Comparison of ENCODE assay signal across 15 cellular contexts in genomic region chr6:90074161-90074560, GRCh38.
DNase-seq lines count a peak whose midpoint lies in the region; ATAC-seq and TF ChIP-seq lines count a peak whose summit lies in the region.
"Had no signal": no experiment of that assay in that cellular context is flagged by ENCODE, and none has a peak within 500 bp of the region (broad histone marks: within the 10 kb centered on the region; RNA-seq: fewer than 3 reads in every experiment).

No MANE protein-coding gene starts in this region.

- no peaks in the 10 kb centered on the region for H3K79me1 ChIP-seq in IMR-90 (ENCODE audit: low read depth in 1 of 2, low read length in 2 of 2)

- peaks cover 7% of the 10 kb centered on the region for H3F3A ChIP-seq in neural progenitor cell (ENCODE audit: low read depth)

- TF ChIP-seq CTCF in IMR-90 (conservative IDR thresholded peaks at IDR 0.05; ENCODE audit: low read depth, low read length) (no peak), endodermal cell (conservative IDR thresholded peaks at IDR 0.05) (no peak), neural progenitor cell (IDR thresholded peaks at IDR 0.05) (no peak), GM13976 (IDR thresholded peaks at IDR 0.05; ENCODE audit: borderline replicate concordance, control extremely low read depth, extremely low read depth, insufficient read depth, missing control alignments) (no peak), GM20000 (IDR thresholded peaks at IDR 0.05; ENCODE audit: extremely low read depth, missing control alignments) (no peak)

- in situ Hi-C loops in IMR-90 (cut with MboI; ENCODE audit: low sequenced_read_pairs) (no loop called here), GM13976 (cut with MboI; ENCODE audit: low sequenced_read_pairs, unreplicated experiment) (no loop called here)

- H4K8ac ChIP-seq in IMR-90 (ENCODE audit: low read depth in 2 of 2, low read length in 2 of 2): no peak overlapping the region

- TF ChIP-seq POLR2A in IMR-90 (IDR thresholded peaks at IDR 0.05; ENCODE audit: low read depth, low read length): no peak

- H3K36me3 Mint-ChIP-seq in endodermal cell (ENCODE audit: low read depth) (no peaks in the 10 kb centered on the region), neural progenitor cell (peaks cover 8% of the 10 kb centered on the region)

- H3K9me3 ChIP-seq in IMR-90 (ENCODE audit: control insufficient read depth, insufficient read depth, low read length) (no peaks in the 10 kb centered on the region), SJSA1 (replicated peaks) (no peaks in the 10 kb centered on the region), endodermal cell (ENCODE audit: control insufficient read depth, low read length) (no peaks in the 10 kb centered on the region), neural progenitor cell (ENCODE audit: low read depth) (no peaks in the 10 kb centered on the region)
- H3K9me3 ChIP-seq: ascending aorta, thoracic aorta had no signal

- no CpG with 5 or more reads among the region's 3 CpGs for WGBS in IMR-90 (ENCODE audit: extremely low coverage in 2 of 2, insufficient read length in 1 of 2), 2 experiments
- WGBS in endodermal cell (ENCODE audit: insufficient coverage in 1 of 2, insufficient read length in 1 of 2), 2 experiments: 64 to 92% methylated on average over 3 of the region's 3 CpGs

- H3K4me1 ChIP-seq in IMR-90 (ENCODE audit: control insufficient read depth, insufficient read depth, low read length) (no peaks in the 10 kb centered on the region), SJSA1 (replicated peaks) (peaks cover 60% of the 10 kb centered on the region), endodermal cell (ENCODE audit: control insufficient read depth, insufficient read depth, low read length) (no peaks in the 10 kb centered on the region), neural progenitor cell (peaks cover 42% of the 10 kb centered on the region)
- H3K4me1 ChIP-seq: ascending aorta had no signal

- H3K4me2 ChIP-seq in IMR-90 (ENCODE audit: low read depth, low read length): no peak overlapping the region
- peak overlapping the region; percentile 49 for H3K4me2 ChIP-seq in neural progenitor cell

- dilution Hi-C loops in IMR-90 (cut with HindIII; ENCODE audit: low sequenced_read_pairs, unreplicated experiment): no loop called here

- H3K9me3 Mint-ChIP-seq in endodermal cell (no peaks in the 10 kb centered on the region), neural progenitor cell (no peaks in the 10 kb centered on the region)
- H3K9me3 Mint-ChIP-seq: effector memory CD8-positive, alpha-beta T cell; nephron had no signal

- H2AK5ac ChIP-seq in IMR-90 (ENCODE audit: low read depth, low read length): no peak overlapping the region

- TF ChIP-seq RAD21 in IMR-90 (IDR thresholded peaks at IDR 0.05; ENCODE audit: low read length): no peak

- H3K27ac Mint-ChIP-seq in endodermal cell (no peak overlapping the region), neural progenitor cell (no peak overlapping the region)
- H3K27ac Mint-ChIP-seq: activated CD8-positive, alpha-beta memory T cell treated with anti-CD3 and anti-CD28 coated beads, Interleukin-2, amount 10 ng/mL, durations not matched to agents 7 days and 5 days; effector memory CD8-positive, alpha-beta T cell; nephron had no signal

- CTCF ChIA-PET in IMR-90 (lab: Yijun Ruan, JAX): no interaction called here

- H2BK5ac ChIP-seq in IMR-90 (ENCODE audit: low read depth, low read length, poor library complexity, severe bottlenecking): no peak overlapping the region

- H3K56ac ChIP-seq in IMR-90 (ENCODE audit: extremely low read depth, insufficient read depth, low read length): no peak overlapping the region

- H4K91ac ChIP-seq in IMR-90 (ENCODE audit: insufficient read depth, low read depth, low read length): no peak overlapping the region

- H2BK120ac ChIP-seq in IMR-90 (ENCODE audit: low read depth, low read length): no peak overlapping the region

- no peak overlapping the region for H2AK9ac ChIP-seq in IMR-90 (replicated peaks; ENCODE audit: low read depth, low read length, poor library complexity)

- H3K4ac ChIP-seq in IMR-90 (ENCODE audit: low read depth, low read length): no peak overlapping the region

- H3K4me1 Mint-ChIP-seq in endodermal cell (peaks cover 18% of the 10 kb centered on the region), neural progenitor cell (peaks cover 69% of the 10 kb centered on the region)

- no peak overlapping the region for H3K14ac ChIP-seq in IMR-90 (replicated peaks; ENCODE audit: low read depth, low read length)

- BruUV-seq in IMR-90 (replicated peaks; lab: Mats Ljungman, UMichigan): no TSS peak

- H3K27ac ChIP-seq in IMR-90 (ENCODE audit: insufficient read depth, low read length) (no peak overlapping the region), SJSA1 (peak overlapping the region; percentile 57), endodermal cell (ENCODE audit: low read depth, low read length) (peak overlapping the region; percentile 75), neural progenitor cell (no peak overlapping the region)
- H3K27ac ChIP-seq: ascending aorta, thoracic aorta had no signal

- intact Hi-C loops in IMR-90 (cut with micrococcal nuclease): no loop called here

- peaks cover 3% of the 10 kb centered on the region; the same call in 1 of the 2 replicates for H3K27me3 ChIP-seq in IMR-90 (ENCODE audit: control insufficient read depth, insufficient read depth, low read length)
- no peaks in the 10 kb centered on the region for H3K27me3 ChIP-seq in SJSA1 (replicated peaks)
- H3K27me3 ChIP-seq in endodermal cell (ENCODE audit: control insufficient read depth, insufficient read depth, low read length, poor library complexity, severe bottlenecking): peaks cover 8% of the 10 kb centered on the region
- H3K27me3 ChIP-seq in neural progenitor cell: no peaks in the 10 kb centered on the region
- H3K27me3 ChIP-seq: ascending aorta had no signal

- no peak overlapping the region for H2BK15ac ChIP-seq in IMR-90 (ENCODE audit: low read depth, low read length)

- ATAC-seq in IMR-90 (ENCODE audit: low read depth) (no peak), GM18517 (IDR thresholded peaks at IDR 0.05; ENCODE audit: unreplicated experiment) (no peak)
- ATAC-seq: activated CD8-positive, alpha-beta memory T cell treated with anti-CD3 and anti-CD28 coated beads, Interleukin-2, amount 10 ng/mL, durations not matched to agents 7 days and 5 days; effector memory CD8-positive, alpha-beta T cell; left cardiac atrium had no signal

- H3K36me3 ChIP-seq in IMR-90 (ENCODE audit: control insufficient read depth, insufficient read depth, low read length) (no peaks in the 10 kb centered on the region), SJSA1 (no peaks in the 10 kb centered on the region), endodermal cell (ENCODE audit: control insufficient read depth, insufficient read depth, low read length) (no peaks in the 10 kb centered on the region), neural progenitor cell (no peaks in the 10 kb centered on the region)
- H3K36me3 ChIP-seq: ascending aorta, thoracic aorta had no signal

- H4K5ac ChIP-seq in IMR-90 (ENCODE audit: low read depth, low read length): no peak overlapping the region

- no peak overlapping the region for H3K18ac ChIP-seq in IMR-90 (ENCODE audit: low read depth, low read length)

- H3K23ac ChIP-seq in IMR-90 (ENCODE audit: low read depth, low read length): no peak overlapping the region

- DNase-seq in IMR-90: peak; percentile 41
- DNase-seq in SJSA1 (ENCODE audit: low read depth in 1 of 2, low spot score in 2 of 2): peak in 1 of 2 experiments; percentile 65
- DNase-seq in endodermal cell: no peak
- DNase-seq in neural progenitor cell (ENCODE audit: low spot score): peak; percentile 37
- no peak for DNase-seq in GM13976 (ENCODE audit: low spot score)
- no peak for DNase-seq in GM20000 (ENCODE audit: low spot score)
- DNase-seq: activated CD8-positive, alpha-beta memory T cell treated with anti-CD3 and anti-CD28 coated beads, Interleukin-2, amount 10 ng/mL, durations not matched to agents 7 days and 5 days; effector memory CD8-positive, alpha-beta T cell; glutamatergic neuron; left cardiac atrium; NCI-H510A treated with DMSO at 0.1 percent for 48 hours had no signal

- POLR2A ChIA-PET in IMR-90 (lab: Charles Lee; ENCODE audit: unreplicated experiment): interaction anchor here (0.6 kb wide), 1 partner anchor 85 kb away, joined by 3 read pairs; no protein-coding TSS in a partner anchor

- H3K4me3 Mint-ChIP-seq in endodermal cell (no peak overlapping the region), neural progenitor cell (no peak overlapping the region)
- H3K4me3 Mint-ChIP-seq: activated CD8-positive, alpha-beta memory T cell treated with anti-CD3 and anti-CD28 coated beads, Interleukin-2, amount 10 ng/mL, durations not matched to agents 7 days and 5 days; effector memory CD8-positive, alpha-beta T cell; nephron had no signal

- H2BK20ac ChIP-seq in IMR-90 (ENCODE audit: low read depth, low read length): no peak overlapping the region

- H3K27me3 Mint-ChIP-seq in endodermal cell (ENCODE audit: insufficient read depth): no peaks in the 10 kb centered on the region
- no peaks in the 10 kb centered on the region for H3K27me3 Mint-ChIP-seq in neural progenitor cell (ENCODE audit: insufficient read depth, low read depth)

- no peak overlapping the region for H3K9ac ChIP-seq in IMR-90 (ENCODE audit: low read depth, low read length)
- H3K9ac ChIP-seq in endodermal cell (ENCODE audit: extremely low read depth, low read length, poor library complexity, severe bottlenecking): no peak overlapping the region
- no peak overlapping the region for H3K9ac ChIP-seq in neural progenitor cell

- no peaks in the 10 kb centered on the region for H3K79me2 ChIP-seq in neural progenitor cell (ENCODE audit: low read depth)

- H2AFZ ChIP-seq in IMR-90 (replicated peaks; ENCODE audit: low read length, poor library complexity) (no peak overlapping the region), neural progenitor cell (replicated peaks) (no peak overlapping the region)

- no peak overlapping the region for H3K4me3 ChIP-seq in IMR-90 (ENCODE audit: insufficient read depth, low read depth, low read length)
- no peak overlapping the region for H3K4me3 ChIP-seq in SJSA1
- H3K4me3 ChIP-seq in endodermal cell (ENCODE audit: low read length): no peak overlapping the region
- no peak overlapping the region for H3K4me3 ChIP-seq in neural progenitor cell
- H3K4me3 ChIP-seq: ascending aorta, thoracic aorta had no signal

- H3K9me1 ChIP-seq in IMR-90 (ENCODE audit: insufficient read depth, low read length): peaks cover 2% of the 10 kb centered on the region; the same call in 1 of the 2 replicates

- H4K20me1 ChIP-seq in IMR-90 (ENCODE audit: insufficient read depth, low read length): no peaks in the 10 kb centered on the region
- no peaks in the 10 kb centered on the region for H4K20me1 ChIP-seq in neural progenitor cell (ENCODE audit: low read depth)

TF ChIP-seq in IMR-90, 13 proteins besides CTCF, POLR2A, EP300 and RAD21:
- TF ChIP-seq BHLHE40 (IDR thresholded peaks at IDR 0.05; ENCODE audit: low read depth, low read length): no peak
- no peak for TF ChIP-seq SMC3 (IDR thresholded peaks at IDR 0.05; ENCODE audit: low read depth, low read length)
- no peak for TF ChIP-seq FOS (IDR thresholded peaks at IDR 0.05; ENCODE audit: low read depth, low read length)

Comparison
In these comparisons a context has a peak if more than half of its experiments do, and no peak if none do; other contexts are left out.
1. DNase-seq: peak in IMR-90 (single experiment) and neural progenitor cell (single experiment); none in endodermal cell (single experiment), GM13976 (single experiment) and GM20000 (single experiment).
2. H3K27ac ChIP-seq: peak in SJSA1 (single experiment) and endodermal cell (single experiment); none in IMR-90 (single experiment) and neural progenitor cell (single experiment).